16 cellular contexts compared by ENCODE assay signal in genomic region chr12:91663331-91663998, GRCh38.
DNase-seq lines count a peak whose midpoint lies in the region; ATAC-seq and TF ChIP-seq lines count a peak whose summit lies in the region.
"Had no signal": no experiment of that assay in that cellular context is flagged by ENCODE, and none has a peak within 500 bp of the region (broad histone marks: within the 10 kb centered on the region; RNA-seq: fewer than 3 reads in every experiment).

No MANE protein-coding gene starts in this region.

- H2AFZ ChIP-seq in neural cell (ENCODE audit: low read depth, low read length): peak overlapping the region; percentile 29
- H2AFZ ChIP-seq: parathyroid adenoma had no signal

- H3K9me3 ChIP-seq in neural cell (ENCODE audit: low read length): no peaks in the 10 kb centered on the region
- no peaks in the 10 kb centered on the region for H3K9me3 ChIP-seq in Peyer's patch
- H3K9me3 ChIP-seq: thyroid gland had no signal

- H3K9ac ChIP-seq in neural cell (ENCODE audit: low read length): peak overlapping the region; percentile 23
- H3K9ac ChIP-seq: parathyroid adenoma had no signal

- DNase-seq in DMS79 (lab: John Stamatoyannopoulos, UW) (peak; percentile 27), NCI-H2081 treated with DMSO at 0.1 percent for 48 hours (lab: John Stamatoyannopoulos, UW) (peak; percentile 92), SHP77 treated with DMSO at 0.1 percent for 48 hours (lab: John Stamatoyannopoulos, UW) (peak; percentile 62), OCI-M2 (lab: John Stamatoyannopoulos, UW; ENCODE audit: unreplicated experiment) (no peak), Peyer's patch (no peak), NOMO-1 treated with DMSO at 0.1 percent for 48 hours (lab: John Stamatoyannopoulos, UW; ENCODE audit: unreplicated experiment) (no peak)
- DNase-seq: activated effector memory CD4-positive, alpha-beta T cell treated with Interleukin-2 at 50 U/mL for 16 hours; BE2C; left cardiac atrium; stimulated activated CD4-positive, alpha-beta T cell treated with anti-CD3 and anti-CD28 coated beads, Interleukin-4, amount 100 ng/mL, for 4 hours; thyroid gland had no signal

- H3K79me2 ChIP-seq in neural cell (replicated peaks; ENCODE audit: insufficient read depth, low read length): no peaks in the 10 kb centered on the region
- H3K79me2 ChIP-seq: parathyroid adenoma had no signal

- peaks cover 0 to 6% (median 1%) of the 10 kb centered on the region in 4 donors for H3K4me1 ChIP-seq in Peyer's patch
- H3K4me1 ChIP-seq: parathyroid adenoma, thyroid gland had no signal

- peak; percentile 28 for TF ChIP-seq EP300 in neural cell (conservative IDR thresholded peaks at IDR 0.05; ENCODE audit: poor library complexity, severe bottlenecking)

- ATAC-seq in GM19455 (IDR thresholded peaks at IDR 0.05; ENCODE audit: unreplicated experiment): no peak
- ATAC-seq: left cardiac atrium, Right ventricle myocardium inferior had no signal

- no peaks in the 10 kb centered on the region for H3K27me3 ChIP-seq in neural cell (ENCODE audit: insufficient read depth, low read depth, low read length)
- H3K27me3 ChIP-seq in Peyer's patch: no peaks in the 10 kb centered on the region
- H3K27me3 ChIP-seq: BE2C, thyroid gland had no signal

- TF ChIP-seq RAD21 in neural cell (conservative IDR thresholded peaks at IDR 0.05): no peak

- H3K4me3 ChIP-seq in neural cell (ENCODE audit: low read length) (no peak overlapping the region), Peyer's patch (no peak overlapping the region)
- H3K4me3 ChIP-seq: skin epidermis, thyroid gland had no signal

- TF ChIP-seq CTCF in neural cell (IDR thresholded peaks at IDR 0.05; ENCODE audit: poor library complexity, severe bottlenecking) (no peak), Peyer's patch (IDR thresholded peaks at IDR 0.05) (no peak)

- H3K9me2 ChIP-seq in neural cell (ENCODE audit: insufficient read depth, low read length): no peaks in the 10 kb centered on the region

- TF ChIP-seq POLR2A in Peyer's patch (IDR thresholded peaks at IDR 0.05): no peak

- H3K36me3 ChIP-seq in neural cell (ENCODE audit: insufficient read depth, low read length): no peaks in the 10 kb centered on the region
- no peaks in the 10 kb centered on the region for H3K36me3 ChIP-seq in Peyer's patch
- H3K36me3 ChIP-seq: BE2C, thyroid gland had no signal

- H3F3A ChIP-seq in neural cell (ENCODE audit: insufficient read depth, low read length, poor library complexity, severe bottlenecking): no peaks in the 10 kb centered on the region

- no peak overlapping the region for H3K4me2 ChIP-seq in neural cell (ENCODE audit: low read length)

- no peaks in the 10 kb centered on the region for H4K20me1 ChIP-seq in neural cell (ENCODE audit: insufficient read depth)

- H3K27ac ChIP-seq in neural cell (ENCODE audit: low read length) (peak overlapping the region; percentile 30), Peyer's patch (no peak overlapping the region)
- H3K27ac ChIP-seq: parathyroid adenoma, thyroid gland had no signal

TF ChIP-seq in neural cell, 6 proteins besides CTCF, POLR2A, EP300 and RAD21:
- TF ChIP-seq POLR2AphosphoS5 (IDR thresholded peaks at IDR 0.05): no peak
- TF ChIP-seq MXI1 (conservative IDR thresholded peaks at IDR 0.05; ENCODE audit: poor library complexity, severe bottlenecking): no peak
- no peak for TF ChIP-seq REST (IDR thresholded peaks at IDR 0.05; ENCODE audit: borderline replicate concordance)
- TF ChIP-seq SMC3 (conservative IDR thresholded peaks at IDR 0.05; ENCODE audit: poor library complexity): no peak
- TF ChIP-seq TAF1 (IDR thresholded peaks at IDR 0.05; ENCODE audit: low read depth): no peak
- TF ChIP-seq EZH2 (IDR thresholded peaks at IDR 0.05; ENCODE audit: borderline replicate concordance, insufficient read depth, low read length, poor library complexity, severe bottlenecking): no peak
TF ChIP-seq in neural cell: peak in this region for 0.

Comparison
In these comparisons a context has a peak if more than half of its experiments do, and no peak if none do; other contexts are left out.
1. DNase-seq: peak in DMS79 (single experiment), NCI-H2081 treated with DMSO at 0.1 percent for 48 hours (single experiment) and SHP77 treated with DMSO at 0.1 percent for 48 hours (single experiment); none in OCI-M2 (single experiment), Peyer's patch (0 of 3) and NOMO-1 treated with DMSO at 0.1 percent for 48 hours (single experiment).